In the genomic region with DNA sequence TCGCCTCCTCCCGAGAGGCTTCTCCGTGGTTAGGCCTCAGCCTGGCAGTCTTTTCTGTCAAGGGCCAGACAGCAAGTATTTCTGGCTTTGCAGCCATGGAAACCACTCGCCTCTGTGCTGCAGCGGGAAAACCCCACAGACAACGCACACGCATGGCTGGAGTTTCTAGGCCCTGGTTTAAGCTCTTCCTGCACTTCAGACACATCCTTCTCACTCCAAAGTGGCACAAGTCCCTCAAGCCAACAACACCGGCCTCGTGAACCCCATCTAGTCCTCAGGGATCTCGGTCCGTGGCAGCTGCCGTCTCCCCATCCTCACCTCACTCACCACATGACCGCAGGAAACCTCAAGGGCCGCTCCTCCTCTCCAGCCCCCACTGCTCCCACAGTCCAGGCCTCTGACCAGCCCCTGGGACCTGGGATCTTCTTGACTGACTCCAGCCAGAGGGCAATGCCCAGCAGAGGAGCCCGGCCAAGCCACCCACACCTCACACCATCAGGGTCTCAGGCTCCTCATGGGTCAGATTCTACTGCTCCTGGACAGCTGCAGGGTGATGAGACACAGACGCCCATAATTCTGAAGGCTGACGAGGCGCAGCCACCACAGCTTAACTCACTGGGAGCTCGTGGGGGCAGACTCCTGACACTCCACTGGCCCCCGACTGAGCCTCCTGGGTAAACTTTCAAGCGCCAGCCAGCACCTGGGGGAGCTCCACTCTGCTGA, we compare ENCODE assay signal across 12 cellular contexts. TPM values are rescaled to one million over a fixed set of nuclear protein-coding genes. Genes with fewer than 3 reads are reported as not detected.
DNase-seq lines count a peak whose midpoint lies in the region; ATAC-seq and TF ChIP-seq lines count a peak whose summit lies in the region.
"Had no signal": no experiment of that assay in that cellular context is flagged by ENCODE, and none has a peak within 500 bp of the region (broad histone marks: within the 10 kb centered on the region; RNA-seq: fewer than 3 reads in every experiment).

No MANE protein-coding gene starts in this region.

- no peak overlapping the region for H3K27ac Mint-ChIP-seq in MCF 10A (ENCODE audit: low read depth, unreplicated experiment)
- H3K27ac Mint-ChIP-seq in activated naive CD8-positive, alpha-beta T cell treated with anti-CD3 and anti-CD28 coated beads, Interleukin-2, amount 50 U/mL, for 24 hours: peak overlapping the region; percentile 80

- H4K20me1 ChIP-seq in mammary epithelial cell (ENCODE audit: insufficient read depth, low read length): peaks cover 4% of the 10 kb centered on the region
- no peaks in the 10 kb centered on the region for H4K20me1 ChIP-seq in MM.1S (ENCODE audit: insufficient read depth, low read length)

- peaks cover 3% of the 10 kb centered on the region for H3K4me1 Mint-ChIP-seq in MCF 10A (ENCODE audit: insufficient read depth, unreplicated experiment)
- peaks cover 8% of the 10 kb centered on the region for H3K4me1 Mint-ChIP-seq in activated naive CD8-positive, alpha-beta T cell treated with anti-CD3 and anti-CD28 coated beads, Interleukin-2, amount 50 U/mL, for 24 hours

- intact Hi-C loops in mammary epithelial cell (cut with micrococcal nuclease) (no loop called here), MCF 10A (cut with micrococcal nuclease) (no loop called here)

- no peak overlapping the region for H3K4me3 Mint-ChIP-seq in MCF 10A (ENCODE audit: unreplicated experiment)
- H3K4me3 Mint-ChIP-seq in activated naive CD8-positive, alpha-beta T cell treated with anti-CD3 and anti-CD28 coated beads, Interleukin-2, amount 50 U/mL, for 24 hours: no peak overlapping the region

- peak; percentile 60 for ATAC-seq in HG02938 (IDR thresholded peaks at IDR 0.05; ENCODE audit: unreplicated experiment)
- peak; percentile 53 for ATAC-seq in activated naive CD8-positive, alpha-beta T cell treated with anti-CD3 and anti-CD28 coated beads, Interleukin-2, amount 50 U/mL, for 24 hours
- ATAC-seq: foreskin keratinocyte had no signal

- no peak overlapping the region for H3K9ac ChIP-seq in mammary epithelial cell (ENCODE audit: insufficient read depth, low read length)
- H3K9ac ChIP-seq in MM.1S (ENCODE audit: low read length): no peak overlapping the region

- H3K4me3 ChIP-seq in mammary epithelial cell (replicated peaks in 1 of 3; ENCODE audit: insufficient read depth in 1 of 3, low read depth in 2 of 3, low read length in 3 of 3) (no peak overlapping the region), MM.1S (ENCODE audit: low read length) (no peak overlapping the region)

- POLR2A ChIA-PET in MCF 10A (lab: Yijun Ruan, JAX): no interaction called here

- H3K27ac ChIP-seq in mammary epithelial cell (ENCODE audit: insufficient read depth, low read depth, low read length): no peak overlapping the region
- peak overlapping the region; percentile 36 for H3K27ac ChIP-seq in temporal lobe (ENCODE audit: low read depth, low read length)
- no peak overlapping the region for H3K27ac ChIP-seq in MM.1S (ENCODE audit: low read length)
- H3K27ac ChIP-seq: brain microvascular endothelial cell, foreskin keratinocyte, neutrophil had no signal

- no peaks in the 10 kb centered on the region for H3K9me2 ChIP-seq in MM.1S (replicated peaks; ENCODE audit: insufficient read depth, low read length)

- CTCF ChIA-PET in mammary epithelial cell (lab: Charles Lee; ENCODE audit: low non-redundant PET) (no interaction called here), MCF 10A (lab: Yijun Ruan, JAX) (interaction anchor here (0.5 kb wide), 1 partner anchor 334 kb away, joined by 3 read pairs; no protein-coding TSS in a partner anchor)

- no peaks in the 10 kb centered on the region for H3F3A ChIP-seq in MM.1S (ENCODE audit: insufficient read depth, low read length)

- WGBS in mammary epithelial cell (ENCODE audit: low coverage, missing lambda C conversion rate): over 99% methylated on average over 20 of the region's 21 CpGs

- H3K9me3 ChIP-seq in mammary epithelial cell (replicated peaks; ENCODE audit: insufficient read depth, low read length) (no peaks in the 10 kb centered on the region), MM.1S (replicated peaks; ENCODE audit: insufficient read depth, low read length) (no peaks in the 10 kb centered on the region)
- H3K9me3 ChIP-seq: neutrophil had no signal

- H3K9me3 Mint-ChIP-seq in MCF 10A (ENCODE audit: unreplicated experiment): no peaks in the 10 kb centered on the region
- no peaks in the 10 kb centered on the region for H3K9me3 Mint-ChIP-seq in activated naive CD8-positive, alpha-beta T cell treated with anti-CD3 and anti-CD28 coated beads, Interleukin-2, amount 50 U/mL, for 24 hours

- H3K4me1 ChIP-seq in mammary epithelial cell (ENCODE audit: insufficient read depth, low read length): no peaks in the 10 kb centered on the region
- no peaks in the 10 kb centered on the region for H3K4me1 ChIP-seq in MM.1S (ENCODE audit: low read length)
- H3K4me1 ChIP-seq: foreskin keratinocyte had no signal

- peaks cover 53% of the 10 kb centered on the region for H3K36me3 Mint-ChIP-seq in MCF 10A (ENCODE audit: insufficient read depth, unreplicated experiment)
- H3K36me3 Mint-ChIP-seq in activated naive CD8-positive, alpha-beta T cell treated with anti-CD3 and anti-CD28 coated beads, Interleukin-2, amount 50 U/mL, for 24 hours (ENCODE audit: low read depth): peaks cover 42% of the 10 kb centered on the region

- no peak for TF ChIP-seq CTCF in mammary epithelial cell (conservative IDR thresholded peaks at IDR 0.05 in 1 of 2, IDR thresholded peaks at IDR 0.05 in 1 of 2; ENCODE audit: extremely low read depth in 1 of 2, insufficient read depth in 1 of 2, low read depth in 1 of 2, low read length in 2 of 2)
- no peak for TF ChIP-seq CTCF in MCF 10A (IDR thresholded peaks at IDR 0.05; ENCODE audit: unreplicated experiment)
- TF ChIP-seq CTCF in MM.1S (IDR thresholded peaks at IDR 0.05; ENCODE audit: low read length): no peak

- H3K27me3 ChIP-seq in mammary epithelial cell (ENCODE audit: insufficient read depth, low read length) (no peaks in the 10 kb centered on the region), MM.1S (replicated peaks; ENCODE audit: insufficient read depth, low read length) (no peaks in the 10 kb centered on the region)
- H3K27me3 ChIP-seq: brain microvascular endothelial cell, foreskin keratinocyte, neutrophil had no signal

- H3K79me2 ChIP-seq in mammary epithelial cell (ENCODE audit: insufficient read depth, low read length) (peaks cover 20% of the 10 kb centered on the region), MM.1S (ENCODE audit: low read length) (0 out of 2 replicates have a peak, but pooled peaks cover 2% of the 10 kb centered on the region)

- no peak for DNase-seq in mammary epithelial cell
- no peak for DNase-seq in MCF 10A (ENCODE audit: unreplicated experiment)
- no peak for DNase-seq in activated naive CD8-positive, alpha-beta T cell treated with anti-CD3 and anti-CD28 coated beads, Interleukin-2, amount 50 U/mL, for 24 hours
- DNase-seq in MM.1S: no peak
- DNase-seq in stimulated activated CD4-positive, alpha-beta T cell treated with anti-CD3 and anti-CD28 coated beads, Interleukin-2, amount 100 ng/mL, for 48 hours: no peak
- no peak for DNase-seq in activated naive CD4-positive, alpha-beta T cell treated with anti-CD3 and anti-CD28 coated beads, Interleukin-2, amount 50 U/mL, for 16 hours
- DNase-seq: activated CD4-positive, alpha-beta T cell treated with anti-CD3 and anti-CD28 coated beads for 48 hours; brain microvascular endothelial cell; foreskin keratinocyte had no signal

- in situ Hi-C loops in mammary epithelial cell (cut with MboI; ENCODE audit: low sequenced_read_pairs in 2 of 2): no loop called here

- peaks cover 36% of the 10 kb centered on the region for H3K36me3 ChIP-seq in mammary epithelial cell (ENCODE audit: insufficient read depth, low read length)
- peaks cover 2% of the 10 kb centered on the region; the same call in 1 of the 2 replicates for H3K36me3 ChIP-seq in MM.1S (replicated peaks; ENCODE audit: insufficient read depth, low read length)

- no peaks in the 10 kb centered on the region for H3K27me3 Mint-ChIP-seq in MCF 10A (ENCODE audit: insufficient read depth, unreplicated experiment)
- no peaks in the 10 kb centered on the region for H3K27me3 Mint-ChIP-seq in activated naive CD8-positive, alpha-beta T cell treated with anti-CD3 and anti-CD28 coated beads, Interleukin-2, amount 50 U/mL, for 24 hours

- H3K4me2 ChIP-seq in mammary epithelial cell (ENCODE audit: insufficient read depth, low read depth, low read length) (no peak overlapping the region), MM.1S (ENCODE audit: low read depth, low read length) (no peak overlapping the region)

- dilution Hi-C loops in mammary epithelial cell (cut with HindIII; ENCODE audit: low sequenced_read_pairs): no loop called here

- no peak overlapping the region for H2AFZ ChIP-seq in mammary epithelial cell (ENCODE audit: low read depth, low read length)
- no peak overlapping the region for H2AFZ ChIP-seq in MM.1S (ENCODE audit: low read length)

- BruUV-seq in mammary epithelial cell (replicated peaks; lab: Mats Ljungman, UMichigan) (TSS peak; percentile 13), MCF 10A (replicated peaks; lab: Mats Ljungman, UMichigan) (no TSS peak)

RNA-seq across cellular contexts. Expression of a gene that starts 21.7 kb away (rescaled TPM):
- total RNA-seq in mammary epithelial cell (10 to 100 TPM; 71.2 to 79.6 TPM), MCF 10A (2022) (85.0 and 86.3 TPM in 2 replicates), temporal lobe (57.3 TPM)
- polyA plus RNA-seq in mammary epithelial cell: 31.8 TPM
- polyA minus RNA-seq in mammary epithelial cell: 71.2 TPM

RNA-seq across cellular contexts. Expression of a gene that starts 37.0 kb away (rescaled TPM):
- total RNA-seq in mammary epithelial cell (10 to 100 TPM; 23.2 to 68.8 TPM), MCF 10A (2022) (100 and 109 TPM in 2 replicates), temporal lobe (90.0 TPM)
- 26.2 TPM for polyA plus RNA-seq in mammary epithelial cell
- polyA minus RNA-seq in mammary epithelial cell: 134 TPM

RNA-seq across cellular contexts. Expression of a gene that starts 41.1 kb away (rescaled TPM):
- total RNA-seq in mammary epithelial cell: 1 to 10 TPM in 1 of 2 donors, under 1 TPM in 1; 0.67 to 6.2 TPM
- 3.8 TPM for polyA plus RNA-seq in mammary epithelial cell
- 2.1 TPM for polyA minus RNA-seq in mammary epithelial cell
- 2.5 and 6.5 TPM in 2 replicates for total RNA-seq in MCF 10A (2022)
- 6.1 TPM for total RNA-seq in temporal lobe
